26 cellular contexts compared by ENCODE assay signal in the genomic region with DNA sequence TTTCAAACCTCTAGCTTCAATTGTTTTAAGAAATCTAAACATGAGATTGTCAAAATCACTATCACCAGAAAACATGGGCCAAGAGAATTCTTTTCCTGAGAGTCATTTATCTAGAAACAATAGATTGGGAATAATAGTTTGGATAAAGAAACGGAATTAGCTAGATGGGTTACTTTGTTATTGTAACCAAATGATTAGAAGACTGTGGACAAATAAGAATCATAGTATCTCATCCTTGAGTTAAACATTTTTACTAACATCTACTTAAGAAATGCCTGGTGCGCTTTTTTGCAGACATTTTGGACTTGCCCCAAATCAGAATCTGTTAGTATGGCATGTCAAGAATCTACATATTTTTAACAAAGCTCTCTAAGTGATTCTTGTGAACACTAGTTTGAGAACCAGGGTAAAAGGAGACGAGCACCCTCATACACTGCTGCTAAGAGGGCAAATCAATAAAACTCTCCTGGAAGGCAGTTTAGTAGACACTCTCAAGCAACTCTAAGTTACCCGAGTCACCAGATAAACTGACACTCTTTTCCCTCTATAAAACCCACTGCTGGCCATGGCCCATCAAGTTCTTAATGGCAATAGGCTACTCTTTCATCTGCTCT. TPM values are rescaled to one million over a fixed set of nuclear protein-coding genes. Genes with fewer than 3 reads are reported as not detected.
"Had no signal": no experiment of that assay in that cellular context is flagged by ENCODE, and none has a peak within 500 bp of the region (broad histone marks: within the 10 kb centered on the region; RNA-seq: fewer than 3 reads in every experiment).

No MANE protein-coding gene starts in this region.

- H3K27me3 Mint-ChIP-seq: activated naive CD8-positive, alpha-beta T cell; activated T-cell treated with anti-CD3 and anti-CD28 coated beads, Interleukin-2, amount 50 U/mL, for 24 hours; activated T-helper 17 cell treated with anti-CD3 and anti-CD28 coated beads, Interleukin-2, amount 50 U/mL, for 72 hours had no signal

- H3K36me3 Mint-ChIP-seq: natural killer cell treated with Interleukin-12 subunit alpha and Interleukin-12 subunit beta and Interleukin-15 and Interleukin-18, amount 100 ng/mL, for 72 hours had no signal

- H3K36me3 ChIP-seq: gastrocnemius medialis, neutrophil, pancreas, right atrium auricular region, upper lobe of left lung had no signal

- H3K27ac ChIP-seq: gastrocnemius medialis, neutrophil, pancreas, psoas muscle, right atrium auricular region, upper lobe of left lung had no signal

- H3K4me3 ChIP-seq: gastrocnemius medialis, pancreas, psoas muscle, right atrium auricular region, upper lobe of left lung had no signal

- FAIRE-seq: islet of Langerhans, pancreas, TTC549 had no signal

- DNase-seq: activated CD4-positive, alpha-beta T cell treated with anti-CD3 and anti-CD28 coated beads for 1 hour; activated CD8-positive, alpha-beta memory T cell treated with anti-CD3 and anti-CD28 coated beads for 24 hours; activated CD8-positive, alpha-beta memory T cell treated with anti-CD3 and anti-CD28 coated beads, Interleukin-2, amount 50 U/mL, for 4 hours; activated T-cell treated with anti-CD3 and anti-CD28 coated beads, Interleukin-2, amount 50 U/mL, for 24 hours; amniotic stem cell; effector CD4-positive, alpha-beta T cell; gastrocnemius medialis; hypothalamus; midbrain; pancreas; psoas muscle; stimulated activated CD4-positive, alpha-beta T cell treated with anti-CD3 and anti-CD28 coated beads, Interleukin-4, amount 100 ng/mL, for 24 hours; stimulated activated naive CD8-positive, alpha-beta T cell treated with anti-CD3 and anti-CD28 coated beads, Interleukin-15, Interleukin-2, amounts not matched to agents 100 U/mL and 50 U/mL, for 24 hours; T-helper 1 cell; upper lobe of left lung had no signal

- H3K27ac Mint-ChIP-seq: activated naive CD8-positive, alpha-beta T cell; activated T-cell treated with anti-CD3 and anti-CD28 coated beads, Interleukin-2, amount 50 U/mL, for 24 hours; activated T-helper 17 cell treated with anti-CD3 and anti-CD28 coated beads, Interleukin-2, amount 50 U/mL, for 72 hours; natural killer cell treated with Interleukin-12 subunit alpha and Interleukin-12 subunit beta and Interleukin-15 and Interleukin-18, amount 100 ng/mL, for 72 hours had no signal

- H3K4me1 ChIP-seq: gastrocnemius medialis, pancreas, psoas muscle, right atrium auricular region, upper lobe of left lung had no signal

- H3K4me1 Mint-ChIP-seq: activated T-helper 17 cell treated with anti-CD3 and anti-CD28 coated beads, Interleukin-2, amount 50 U/mL, for 72 hours had no signal

- H3K9me3 Mint-ChIP-seq: natural killer cell treated with Interleukin-12 subunit alpha and Interleukin-12 subunit beta and Interleukin-15 and Interleukin-18, amount 100 ng/mL, for 72 hours had no signal

- H3K27me3 ChIP-seq: gastrocnemius medialis, neutrophil, pancreas, right atrium auricular region, upper lobe of left lung had no signal

- ATAC-seq: activated T-helper 17 cell treated with anti-CD3 and anti-CD28 coated beads, Interleukin-2, amount 50 U/mL, for 72 hours; gastrocnemius medialis; natural killer cell treated with Interleukin-12 subunit alpha and Interleukin-12 subunit beta and Interleukin-15 and Interleukin-18, amount 100 ng/mL, for 72 hours; pancreas; psoas muscle; stimulated activated naive CD8-positive, alpha-beta T cell treated with anti-CD3 and anti-CD28 coated beads, Interleukin-15, Interleukin-2, amounts not matched to agents 100 U/mL and 50 U/mL, for 24 hours had no signal

- H3K4me3 Mint-ChIP-seq: activated naive CD8-positive, alpha-beta T cell; activated T-cell treated with anti-CD3 and anti-CD28 coated beads, Interleukin-2, amount 50 U/mL, for 24 hours; activated T-helper 17 cell treated with anti-CD3 and anti-CD28 coated beads, Interleukin-2, amount 50 U/mL, for 72 hours; natural killer cell treated with Interleukin-12 subunit alpha and Interleukin-12 subunit beta and Interleukin-15 and Interleukin-18, amount 100 ng/mL, for 72 hours had no signal

- H3K9me3 ChIP-seq: gastrocnemius medialis, pancreas, psoas muscle, right atrium auricular region had no signal

RNA-seq across cellular contexts. Expression of a gene that starts 39.1 kb away (rescaled TPM):
- total RNA-seq: activated T-helper 17 cell treated with anti-CD3 and anti-CD28 coated beads, Interleukin-2, amount 50 U/mL, for 72 hours; bronchial epithelial cell; cerebellum; gastrocnemius medialis; liver; natural killer cell treated with Interleukin-12 subunit alpha and Interleukin-12 subunit beta and Interleukin-15 and Interleukin-18, amount 100 ng/mL, for 72 hours; pancreas; psoas muscle; right atrium auricular region; subcutaneous adipose tissue; upper lobe of left lung had no signal
